22 cellular contexts compared by ENCODE assay signal in the genomic region with DNA sequence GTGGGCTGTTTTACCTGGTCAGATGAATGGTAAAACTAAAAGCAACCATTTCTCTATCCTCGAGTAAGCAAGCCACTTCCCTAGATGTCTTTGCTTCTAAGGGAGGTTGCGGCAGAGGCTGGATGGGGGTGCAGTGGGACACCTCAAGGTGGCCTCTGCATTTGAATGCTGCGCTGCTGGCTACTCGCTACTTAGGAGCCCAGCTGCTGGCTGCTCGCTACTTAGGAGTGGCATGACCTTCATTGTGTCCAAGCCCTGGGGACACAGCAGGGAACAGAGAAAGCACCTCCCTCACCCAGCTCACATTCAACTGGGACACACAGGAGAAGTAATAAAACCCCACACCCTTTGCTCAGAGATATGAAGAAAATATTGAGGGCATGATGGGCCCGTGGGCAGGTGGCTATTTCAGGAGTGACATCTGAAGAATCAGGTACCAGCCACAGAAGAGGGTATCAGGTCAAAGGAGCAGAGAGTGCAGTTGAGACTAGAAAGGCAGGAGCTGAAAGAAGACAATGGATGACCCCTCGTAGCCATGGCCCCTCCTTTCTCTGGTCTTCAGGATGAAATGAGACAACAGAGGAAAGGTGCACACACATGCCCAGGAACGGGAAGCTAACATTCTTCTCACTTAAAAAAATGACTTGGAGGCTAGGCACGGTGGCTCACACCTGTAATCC.
DNase-seq lines count a peak whose midpoint lies in the region; ATAC-seq and TF ChIP-seq lines count a peak whose summit lies in the region.
"Had no signal": no experiment of that assay in that cellular context is flagged by ENCODE, and none has a peak within 500 bp of the region (broad histone marks: within the 10 kb centered on the region; RNA-seq: fewer than 3 reads in every experiment).

No MANE protein-coding gene starts in this region.

- H3K36me3 ChIP-seq in RWPE2 (ENCODE audit: low read depth): peaks cover 36% of the 10 kb centered on the region
- peaks cover 42% of the 10 kb centered on the region for H3K36me3 ChIP-seq in iPS-20b (ENCODE audit: insufficient read depth, low read depth, low read length)

- no peak overlapping the region for H3K4me3 ChIP-seq in RWPE2 (ENCODE audit: severe bottlenecking)
- peak overlapping the region; percentile 38; the same call in 1 of the 2 replicates for H3K4me3 ChIP-seq in iPS-20b (ENCODE audit: low read length)
- H3K4me3 ChIP-seq: heart right ventricle, MG63, psoas muscle, smooth muscle cell, thoracic aorta had no signal

- no peak overlapping the region for H3K27ac ChIP-seq in RWPE2 (ENCODE audit: poor library complexity, severe bottlenecking)
- no peak overlapping the region for H3K27ac ChIP-seq in iPS-20b (ENCODE audit: low read length)
- H3K27ac ChIP-seq: psoas muscle, thoracic aorta had no signal

- no peaks in the 10 kb centered on the region for H3K9me3 ChIP-seq in RWPE2 (ENCODE audit: severe bottlenecking)
- no peaks in the 10 kb centered on the region for H3K9me3 ChIP-seq in iPS-20b (ENCODE audit: insufficient read depth, low read depth, low read length)
- H3K9me3 ChIP-seq: heart right ventricle, MG63, psoas muscle, thoracic aorta had no signal

- ATAC-seq in Right ventricle myocardium superior (ENCODE audit: poor library complexity): peak; percentile 49
- peak; percentile 1; the same call in 1 of the 3 replicates for ATAC-seq in RWPE2 (ENCODE audit: low read depth)
- no peak for ATAC-seq in GM21515 (IDR thresholded peaks at IDR 0.05; ENCODE audit: unreplicated experiment)
- ATAC-seq: PC-3, psoas muscle had no signal

- DNase-seq in Right ventricle myocardium superior (no peak), cardiac septum (ENCODE audit: low spot score) (no peak), RWPE2 (ENCODE audit: low spot score) (no peak), globus pallidus (ENCODE audit: low spot score) (no peak), DMS114 treated with DMSO at 0.1 percent for 48 hours (lab: John Stamatoyannopoulos, UW; ENCODE audit: unreplicated experiment) (no peak)
- no peak for DNase-seq in stimulated activated CD4-positive, alpha-beta T cell treated with anti-CD3 and anti-CD28 coated beads, Interleukin-15, amount 100 ng/mL, for 24 hours
- DNase-seq: activated T-cell treated with anti-CD3 and anti-CD28 coated beads for 4 hours; anterior cingulate cortex; DMS53; effector memory CD4-positive, alpha-beta T cell; heart right ventricle; kidney; MG63; NCI-H2081; NCI-H524 treated with DMSO at 0.1 percent for 48 hours; PC-3; stimulated activated CD8-positive, alpha-beta memory T cell treated with anti-CD3 and anti-CD28 coated beads, Interleukin-4, amount 100 ng/mL, for 48 hours had no signal

- TF ChIP-seq CTCF in RWPE2 (IDR thresholded peaks at IDR 0.05; ENCODE audit: poor library complexity, severe bottlenecking): no peak

- H3K4me1 ChIP-seq in RWPE2 (ENCODE audit: insufficient read depth, poor library complexity, severe bottlenecking) (peaks cover 6% of the 10 kb centered on the region), iPS-20b (ENCODE audit: insufficient read depth, low read length) (peaks cover 15% of the 10 kb centered on the region)
- H3K4me1 ChIP-seq: psoas muscle had no signal

- intact Hi-C loops in Right ventricle myocardium superior (cut with DNase I) (loop anchor here (10.0 kb wide), 1 partner anchor 418 kb away; no protein-coding TSS in a partner anchor), cardiac septum (cut with DNase I) (no loop called here)

- no peak overlapping the region; the same call in 1 of the 2 replicates for H3K9ac ChIP-seq in iPS-20b (ENCODE audit: low read depth, low read length)

- H3K27me3 ChIP-seq in RWPE2 (ENCODE audit: insufficient read depth, poor library complexity, severe bottlenecking): no peaks in the 10 kb centered on the region
- H3K27me3 ChIP-seq in iPS-20b (ENCODE audit: insufficient read depth, low read length): no peaks in the 10 kb centered on the region
- H3K27me3 ChIP-seq: heart right ventricle, MG63 had no signal
